Comparison of ENCODE assay signal across 11 cellular contexts in the genomic region with DNA sequence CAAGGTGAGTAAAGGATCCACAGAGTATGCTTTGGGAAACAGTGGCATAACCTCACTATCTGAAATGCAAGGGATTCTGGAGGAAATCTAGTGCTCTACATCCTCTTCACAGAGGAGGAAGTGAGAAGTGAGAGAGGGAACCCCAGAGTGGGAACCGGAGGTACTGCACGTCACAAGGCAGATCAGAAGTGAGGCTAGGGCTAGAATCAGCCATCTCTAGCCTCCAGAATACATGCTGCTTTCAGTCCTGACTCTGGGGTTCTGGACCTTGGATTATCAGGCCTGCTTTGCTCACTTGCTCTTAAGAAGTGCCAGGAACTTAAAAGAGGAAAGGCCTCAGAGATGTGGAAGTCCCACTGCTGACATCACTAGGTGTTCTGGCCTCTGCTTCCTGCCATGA. TPM values are rescaled to one million over a fixed set of nuclear protein-coding genes. Genes with fewer than 3 reads are reported as not detected.
DNase-seq lines count a peak whose midpoint lies in the region; ATAC-seq and TF ChIP-seq lines count a peak whose summit lies in the region.
"Had no signal": no experiment of that assay in that cellular context is flagged by ENCODE, and none has a peak within 500 bp of the region (broad histone marks: within the 10 kb centered on the region; RNA-seq: fewer than 3 reads in every experiment).

No MANE protein-coding gene starts in this region.

- H3K4me1 Mint-ChIP-seq in chondrocyte (ENCODE audit: low read depth) = no peaks in the 10 kb centered on the region

- no peaks in the 10 kb centered on the region for H3K9me3 Mint-ChIP-seq in chondrocyte (ENCODE audit: low read depth)

- H3K36me3 Mint-ChIP-seq in chondrocyte (ENCODE audit: low read depth) = peaks cover 2% of the 10 kb centered on the region

- H3K27me3 Mint-ChIP-seq in chondrocyte (ENCODE audit: low read depth) = peaks cover 31% of the 10 kb centered on the region

- H3K4me3 Mint-ChIP-seq in chondrocyte (ENCODE audit: unreplicated experiment) = no peak overlapping the region

- peak; percentile 80 for ATAC-seq in GM19328 (IDR thresholded peaks at IDR 0.05; ENCODE audit: unreplicated experiment)
- peak; percentile 97 for ATAC-seq in HG02884 (IDR thresholded peaks at IDR 0.05; ENCODE audit: unreplicated experiment)
- peak; percentile 72 for ATAC-seq in sciatic nerve
- no peak for ATAC-seq in GM19324 (IDR thresholded peaks at IDR 0.05; ENCODE audit: low FRiP score, unreplicated experiment)
- ATAC-seq: PC-3 had no signal

- intact Hi-C loops in sciatic nerve (cut with DNase I) = no loop called here

- DNase-seq in NOMO-1 treated with dmso at 0.1 percent for 144 hours (lab: John Stamatoyannopoulos, UW; ENCODE audit: unreplicated experiment) = peak; percentile 76
- DNase-seq in sciatic nerve (ENCODE audit: low spot score) = no peak
- DNase-seq in chondrocyte (ENCODE audit: low spot score) = no peak
- no peak for DNase-seq in activated CD4-positive, alpha-beta T cell treated with anti-CD3 and anti-CD28 coated beads for 48 hours
- DNase-seq in NCI-H2171 treated with DMSO at 0.1 percent for 48 hours (lab: John Stamatoyannopoulos, UW) = no peak
- DNase-seq: PC-3, transverse colon had no signal

- TF ChIP-seq CTCF in chondrocyte (IDR thresholded peaks at IDR 0.05) = no peak

- no peak overlapping the region for H3K27ac Mint-ChIP-seq in chondrocyte (ENCODE audit: unreplicated experiment)

RNA-seq across cellular contexts. Expression of gene ZNF503, which starts 25.7 kb away (rescaled TPM):
- total RNA-seq in sciatic nerve (30.2 TPM), chondrocyte (12.3 to 26.0 TPM (median 24.8 TPM) in 3 replicates)

RNA-seq across cellular contexts. Expression of gene LRMDA, which starts 55.6 kb away (rescaled TPM):
- total RNA-seq in sciatic nerve = 16.6 TPM
- total RNA-seq in chondrocyte = 0.34 to 3.5 TPM (median 2.8 TPM) in 3 replicates
- total RNA-seq: HT-29 had no signal
